In the genomic region with DNA sequence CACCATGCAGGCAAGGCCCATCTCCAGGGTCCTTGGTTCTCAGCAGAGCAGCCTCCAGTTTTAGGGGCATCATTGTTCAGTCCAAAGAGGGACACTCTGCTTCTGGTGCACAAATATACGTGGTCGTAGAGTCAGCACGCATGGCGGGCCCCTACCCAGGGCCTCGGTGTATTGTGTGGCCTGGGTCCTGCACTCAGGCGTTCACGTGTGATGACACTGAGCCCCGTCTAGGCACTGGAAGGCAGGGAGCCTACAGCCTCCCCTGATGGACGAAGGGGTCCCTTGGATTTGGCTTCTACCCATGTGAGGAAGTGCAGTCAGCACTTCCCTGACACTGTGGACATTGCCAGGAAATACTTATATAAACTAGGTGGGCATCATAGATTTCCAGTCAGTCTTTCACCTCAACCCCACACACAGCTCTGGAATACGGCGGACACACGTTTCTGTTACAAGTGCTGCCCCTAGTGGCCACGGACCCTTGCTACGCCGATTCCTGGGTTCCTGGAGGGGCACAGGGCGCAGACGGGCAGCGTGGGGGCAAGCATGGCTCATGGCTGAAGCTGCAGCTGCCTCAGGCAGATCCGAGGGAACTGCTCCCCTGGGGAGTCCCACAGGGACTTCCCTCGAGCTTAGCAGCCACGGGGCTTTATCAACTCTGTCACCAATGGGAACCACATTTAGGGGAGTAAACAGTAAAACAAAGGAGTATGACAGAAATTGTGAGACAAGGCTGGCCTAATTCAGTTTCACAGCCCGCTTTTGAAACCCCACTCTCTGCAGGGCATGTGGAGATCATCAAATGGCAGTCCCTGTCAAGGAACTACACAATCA, we compare ENCODE assay signal across 8 cellular contexts. TPM values are rescaled to one million over a fixed set of nuclear protein-coding genes. Genes with fewer than 3 reads are reported as not detected.
DNase-seq lines count a peak whose midpoint lies in the region; ATAC-seq and TF ChIP-seq lines count a peak whose summit lies in the region.

No MANE protein-coding gene starts in this region.

- ATAC-seq in GM21526 (IDR thresholded peaks at IDR 0.05; ENCODE audit: low FRiP score, unreplicated experiment) = no peak
- ATAC-seq in left colon = no peak
- no peak for ATAC-seq in GM19467 (IDR thresholded peaks at IDR 0.05; ENCODE audit: unreplicated experiment)

- no peaks in the 10 kb centered on the region for H3K9me3 Mint-ChIP-seq in mesothelial cell of epicardium

- H3K27me3 Mint-ChIP-seq in mesothelial cell of epicardium (ENCODE audit: low read depth) = no peaks in the 10 kb centered on the region

- no peak overlapping the region for H3K4me3 ChIP-seq in GM06990 (replicated peaks; ENCODE audit: low read depth, low read length)
- no peak overlapping the region for H3K4me3 ChIP-seq in WI38 (ENCODE audit: low read depth, low read length)

- H3K36me3 ChIP-seq in GM06990 (ENCODE audit: control insufficient read depth, insufficient read depth, low read length) = peaks cover 5% of the 10 kb centered on the region

- intact Hi-C loops in left colon (cut with DNase I, micrococcal nuclease) = no loop called here

- DNase-seq in GM06990 (ENCODE audit: extremely low read depth, insufficient read length) (peak; percentile 53), HEK293T (ENCODE audit: extremely low spot score) (peak; percentile 55), mesothelial cell of epicardium (ENCODE audit: low spot score in 2 of 2, unreplicated experiment in 2 of 2) (no peak), left colon (no peak), MV-4-11 (lab: John Stamatoyannopoulos, UW) (no peak)

- H3K36me3 Mint-ChIP-seq in mesothelial cell of epicardium = peaks cover 33% of the 10 kb centered on the region

- no peak overlapping the region for H3K4me3 Mint-ChIP-seq in mesothelial cell of epicardium

- H3K27me3 ChIP-seq in GM06990 (replicated peaks; ENCODE audit: control insufficient read depth, insufficient read depth, low read length) = no peaks in the 10 kb centered on the region

- CTCF ChIA-PET in HEK293T (lab: Yijun Ruan, JAX) = interaction anchor here (1.1 to 1.7 kb wide), 3 partner anchors 9 to 53 kb away, joined by 3 to 9 read pairs (median 3); no protein-coding TSS in a partner anchor

- TF ChIP-seq CTCF in GM06990 (IDR thresholded peaks at IDR 0.05; ENCODE audit: insufficient read depth, low read length, poor library complexity, severe bottlenecking) (peak; percentile 91), WI38 (IDR thresholded peaks at IDR 0.05; ENCODE audit: low read depth, low read length) (peak; percentile 20; the same call in 1 of the 2 replicates), mesothelial cell of epicardium (IDR thresholded peaks at IDR 0.05; ENCODE audit: unreplicated experiment) (peak; percentile 54)

- POLR2A ChIA-PET in HEK293T (lab: Yijun Ruan, JAX) = no interaction called here

- no peaks in the 10 kb centered on the region for H3K4me1 Mint-ChIP-seq in mesothelial cell of epicardium

- H3K27ac Mint-ChIP-seq in mesothelial cell of epicardium = peak overlapping the region; percentile 66

TF ChIP-seq in HEK293T, 16 proteins besides CTCF, POLR2A, EP300 and RAD21:
- TF ChIP-seq L3MBTL2 (conservative IDR thresholded peaks at IDR 0.05) = no peak
- TF ChIP-seq LEF1 (IDR thresholded peaks at IDR 0.05; ENCODE audit: borderline replicate concordance) = no peak
- no peak for TF ChIP-seq ELF4 (IDR thresholded peaks at IDR 0.05)
- no peak for TF ChIP-seq NFRKB (IDR thresholded peaks at IDR 0.05)
- no peak for TF ChIP-seq FOXM1 (IDR thresholded peaks at IDR 0.05; ENCODE audit: borderline replicate concordance)
- no peak for TF ChIP-seq ARNT (IDR thresholded peaks at IDR 0.05)
- TF ChIP-seq SUZ12 (IDR thresholded peaks at IDR 0.05) = no peak
- TF ChIP-seq ZNF384 (IDR thresholded peaks at IDR 0.05) = no peak
- no peak for TF ChIP-seq HDGF (IDR thresholded peaks at IDR 0.05; ENCODE audit: borderline replicate concordance)
- TF ChIP-seq, protein P1, sequence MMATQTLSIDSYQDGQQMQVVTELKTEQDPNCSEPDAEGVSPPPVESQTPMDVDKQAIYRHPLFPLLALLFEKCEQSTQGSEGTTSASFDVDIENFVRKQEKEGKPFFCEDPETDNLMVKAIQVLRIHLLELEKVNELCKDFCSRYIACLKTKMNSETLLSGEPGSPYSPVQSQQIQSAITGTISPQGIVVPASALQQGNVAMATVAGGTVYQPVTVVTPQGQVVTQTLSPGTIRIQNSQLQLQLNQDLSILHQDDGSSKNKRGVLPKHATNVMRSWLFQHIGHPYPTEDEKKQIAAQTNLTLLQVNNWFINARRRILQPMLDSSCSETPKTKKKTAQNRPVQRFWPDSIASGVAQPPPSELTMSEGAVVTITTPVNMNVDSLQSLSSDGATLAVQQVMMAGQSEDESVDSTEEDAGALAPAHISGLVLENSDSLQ (IDR thresholded peaks at IDR 0.05) = no peak
- TF ChIP-seq FOXK2 (IDR thresholded peaks at IDR 0.05) = no peak

RNA-seq across cellular contexts. Expression of a gene that starts 25.4 kb away (rescaled TPM):
- total RNA-seq in mesothelial cell of epicardium (9.5 to 10.4 TPM (median 9.9 TPM) in 3 replicates), left colon (10 to 100 TPM; 21.8 to 32.4 TPM)

RNA-seq across cellular contexts. Expression of a gene that starts 39.3 kb away (rescaled TPM):
- total RNA-seq in mesothelial cell of epicardium (19.2 to 20.9 TPM (median 19.9 TPM) in 3 replicates), left colon (10 to 100 TPM; 12.5 to 20.0 TPM)

RNA-seq across cellular contexts. Expression of a gene that starts 54.5 kb away (rescaled TPM):
- total RNA-seq in mesothelial cell of epicardium = 122 to 128 TPM (median 125 TPM) in 3 replicates
- 10 to 100 TPM; 10.4 to 11.8 TPM for total RNA-seq in left colon

Comparison
In these comparisons a context has a peak if more than half of its experiments do, and no peak if none do; other contexts are left out.
1. DNase-seq: peak in GM06990 (single experiment) and HEK293T (single experiment); none in mesothelial cell of epicardium (0 of 2), left colon (0 of 2) and MV-4-11 (single experiment).
2. CTCF ChIP-seq: peak in every context shown above with its lines; median percentile 91 in GM06990; 54 in mesothelial cell of epicardium; 20 in WI38.